Comparison of ENCODE assay signal across 14 cellular contexts in genomic region chr14:52455291-52456088, GRCh38.
A peak's percentile ranks its signal among the peaks of the same experiment; 100 is the strongest.
DNase-seq lines count a peak whose midpoint lies in the region; ATAC-seq and TF ChIP-seq lines count a peak whose summit lies in the region.
"Had no signal": no experiment of that assay in that cellular context is flagged by ENCODE, and none has a peak within 500 bp of the region (broad histone marks: within the 10 kb centered on the region; RNA-seq: fewer than 3 reads in every experiment).

No MANE protein-coding gene starts in this region.

- H3K4me1 ChIP-seq in fibroblast of lung (ENCODE audit: control insufficient read depth, extremely low read depth, insufficient read depth, low read length) (peaks cover 15% of the 10 kb centered on the region), body of pancreas (no peaks in the 10 kb centered on the region)
- H3K4me1 ChIP-seq: esophagus muscularis mucosa had no signal

- TF ChIP-seq CTCF in fibroblast of lung (conservative IDR thresholded peaks at IDR 0.05 in 1 of 2, IDR thresholded peaks at IDR 0.05 in 1 of 2; ENCODE audit: low read depth in 1 of 2, low read length in 2 of 2) (no peak), body of pancreas (IDR thresholded peaks at IDR 0.05) (no peak)

- H2AFZ ChIP-seq in fibroblast of lung (ENCODE audit: low read length) = no peak overlapping the region

- H3K27ac ChIP-seq in fibroblast of lung (ENCODE audit: insufficient read depth, low read length) (no peak overlapping the region), body of pancreas (no peak overlapping the region)
- H3K27ac ChIP-seq: esophagus muscularis mucosa had no signal

- no peak for ATAC-seq in body of pancreas
- ATAC-seq: right cardiac atrium had no signal

- peak overlapping the region; percentile 11 for H3K4me2 ChIP-seq in fibroblast of lung (ENCODE audit: extremely low read depth, insufficient read depth, low read length)

- H3K9me3 ChIP-seq in fibroblast of lung (ENCODE audit: control insufficient read depth, insufficient read depth, low read depth, low read length) (no peaks in the 10 kb centered on the region), body of pancreas (no peaks in the 10 kb centered on the region)
- H3K9me3 ChIP-seq: esophagus muscularis mucosa had no signal

- 88 to 89% methylated on average over 3 of the region's 3 CpGs for WGBS in body of pancreas, 2 donors

- H3K36me3 ChIP-seq in fibroblast of lung (ENCODE audit: control insufficient read depth, insufficient read depth, low read length) (no peaks in the 10 kb centered on the region), body of pancreas (replicated peaks in 1 of 2; ENCODE audit: insufficient read depth in 1 of 2, low read depth in 2 of 2) (peaks cover 0 to 2% of the 10 kb centered on the region in 2 donors)

- H3K4me3 ChIP-seq in fibroblast of lung (replicated peaks in 1 of 4; ENCODE audit: control extremely low read depth in 1 of 4, insufficient read depth in 1 of 4, low read depth in 3 of 4, low read length in 4 of 4) (no peak overlapping the region), skeletal muscle cell (ENCODE audit: low read depth, low read length) (no peak overlapping the region), body of pancreas (no peak overlapping the region)
- H3K4me3 ChIP-seq: esophagus muscularis mucosa had no signal

- DNase-seq in GM03348 (ENCODE audit: low spot score) = peak; percentile 20
- peak; percentile 22 for DNase-seq in RPMI7951 (ENCODE audit: low read depth)
- DNase-seq in fibroblast of lung (ENCODE audit: low read depth in 2 of 2) = peak; percentile 89 to 94
- peak; percentile 68 for DNase-seq in skeletal muscle cell (ENCODE audit: low read depth)
- no peak for DNase-seq in body of pancreas
- no peak for DNase-seq in cortex of kidney (lab: John Stamatoyannopoulos, UW)
- no peak for DNase-seq in NCI-H2196 treated with DMSO at 0.1 percent for 48 hours (lab: John Stamatoyannopoulos, UW; ENCODE audit: unreplicated experiment)
- DNase-seq: central memory CD4-positive, alpha-beta T cell; COR-L47; Karpas-422; NCI-H2029 treated with DMSO at 0.1 percent for 48 hours; NK-92 treated with Interleukin-12 subunit alpha and Interleukin-12 subunit beta, amount 100 ng/mL, for 24 hours; right cardiac atrium had no signal

- no peak overlapping the region for H3K9ac ChIP-seq in fibroblast of lung (ENCODE audit: insufficient read depth, low read length)

- no peak for TF ChIP-seq POLR2A in body of pancreas (IDR thresholded peaks at IDR 0.05)

- H3K27me3 ChIP-seq in fibroblast of lung (ENCODE audit: control insufficient read depth, insufficient read depth, low read length) = no peaks in the 10 kb centered on the region
- no peaks in the 10 kb centered on the region for H3K27me3 ChIP-seq in body of pancreas
- H3K27me3 ChIP-seq: esophagus muscularis mucosa had no signal

- H3K79me2 ChIP-seq in fibroblast of lung (ENCODE audit: control insufficient read depth, insufficient read depth, low read length) = no peaks in the 10 kb centered on the region

- H4K20me1 ChIP-seq in fibroblast of lung (ENCODE audit: control insufficient read depth, extremely low read depth, insufficient read depth, low read length) = no peaks in the 10 kb centered on the region

- intact Hi-C loops in body of pancreas (cut with DNase I) = no loop called here

Comparison
In these comparisons a context has a peak if more than half of its experiments do, and no peak if none do; other contexts are left out.
1. DNase-seq: peak in GM03348 (single experiment), RPMI7951 (single experiment), fibroblast of lung (2 of 2) and skeletal muscle cell (single experiment); none in body of pancreas (0 of 4), cortex of kidney (single experiment) and NCI-H2196 treated with DMSO at 0.1 percent for 48 hours (single experiment).